ENCODE assay signal across 14 cellular contexts in genomic region chr19:3183721-3184641, GRCh38. TPM values are rescaled to one million over a fixed set of nuclear protein-coding genes. Genes with fewer than 3 reads are reported as not detected.
DNase-seq lines count a peak whose midpoint lies in the region; ATAC-seq and TF ChIP-seq lines count a peak whose summit lies in the region.
"Had no signal": no experiment of that assay in that cellular context is flagged by ENCODE, and none has a peak within 500 bp of the region (broad histone marks: within the 10 kb centered on the region; RNA-seq: fewer than 3 reads in every experiment).

No MANE protein-coding gene starts in this region.

- TF ChIP-seq CTCF in sigmoid colon (IDR thresholded peaks at IDR 0.05) (no peak), testis (IDR thresholded peaks at IDR 0.05) (no peak)

- H3K27ac ChIP-seq in CD4-positive, CD25-positive, alpha-beta regulatory T cell (ENCODE audit: insufficient read depth, low read length, poor library complexity, severe bottlenecking): peak overlapping the region; percentile 72
- no peak overlapping the region for H3K27ac ChIP-seq in sigmoid colon
- no peak overlapping the region for H3K27ac ChIP-seq in testis
- H3K27ac ChIP-seq: colonic mucosa, parathyroid adenoma had no signal

- H3K27me3 ChIP-seq in CD4-positive, CD25-positive, alpha-beta regulatory T cell (ENCODE audit: control insufficient read depth, insufficient read depth, low read length): no peaks in the 10 kb centered on the region
- H3K27me3 ChIP-seq in sigmoid colon (no peaks in the 10 kb centered on the region), testis (no peaks in the 10 kb centered on the region)
- H3K27me3 ChIP-seq: colonic mucosa had no signal

- H3K27ac Mint-ChIP-seq in CD4-positive, CD25-positive, alpha-beta regulatory T cell: peak overlapping the region; percentile 79 to 90 (median 86)
- H3K27ac Mint-ChIP-seq in activated T-helper 17 cell treated with anti-CD3 and anti-CD28 coated beads, Interleukin-2, amount 50 U/mL, for 72 hours: peak overlapping the region; percentile 93
- peak overlapping the region; percentile 34 to 98 (median 93) for H3K27ac Mint-ChIP-seq in naive thymus-derived CD8-positive, alpha-beta T cell

- H3K9me3 ChIP-seq in CD4-positive, CD25-positive, alpha-beta regulatory T cell (ENCODE audit: control insufficient read depth in 2 of 2, low read length in 2 of 2): no peaks in the 10 kb centered on the region
- H3K9me3 ChIP-seq in sigmoid colon (no peaks in the 10 kb centered on the region), testis (no peaks in the 10 kb centered on the region)
- H3K9me3 ChIP-seq: colonic mucosa had no signal

- peak overlapping the region; percentile 89 to 99 (median 93) for H3K4me3 Mint-ChIP-seq in CD4-positive, CD25-positive, alpha-beta regulatory T cell
- peak overlapping the region; percentile 98 for H3K4me3 Mint-ChIP-seq in activated T-helper 17 cell treated with anti-CD3 and anti-CD28 coated beads, Interleukin-2, amount 50 U/mL, for 72 hours
- peak overlapping the region; percentile 84 to 98 (median 94) for H3K4me3 Mint-ChIP-seq in naive thymus-derived CD8-positive, alpha-beta T cell

- peaks cover 0 to 7% (median 0%) of the 10 kb centered on the region in 7 donors for H3K9me3 Mint-ChIP-seq in CD4-positive, CD25-positive, alpha-beta regulatory T cell
- no peaks in the 10 kb centered on the region for H3K9me3 Mint-ChIP-seq in activated T-helper 17 cell treated with anti-CD3 and anti-CD28 coated beads, Interleukin-2, amount 50 U/mL, for 72 hours
- H3K9me3 Mint-ChIP-seq in naive thymus-derived CD8-positive, alpha-beta T cell: no peaks in the 10 kb centered on the region

- peak overlapping the region; percentile 90 for H3K4me3 ChIP-seq in CD4-positive, CD25-positive, alpha-beta regulatory T cell (ENCODE audit: low read depth, low read length)
- H3K4me3 ChIP-seq in sigmoid colon (no peak overlapping the region), testis (no peak overlapping the region)

- TF ChIP-seq EP300 in sigmoid colon (IDR thresholded peaks at IDR 0.05): no peak

- peaks cover 0 to 60% (median 37%) of the 10 kb centered on the region in 4 donors for H3K4me1 Mint-ChIP-seq in CD4-positive, CD25-positive, alpha-beta regulatory T cell
- H3K4me1 Mint-ChIP-seq in activated T-helper 17 cell treated with anti-CD3 and anti-CD28 coated beads, Interleukin-2, amount 50 U/mL, for 72 hours: peaks cover 30% of the 10 kb centered on the region
- H3K4me1 Mint-ChIP-seq in naive thymus-derived CD8-positive, alpha-beta T cell: peaks cover 23 to 69% (median 56%) of the 10 kb centered on the region in 4 donors

- peaks cover 34% of the 10 kb centered on the region for H3K36me3 Mint-ChIP-seq in CD4-positive, CD25-positive, alpha-beta regulatory T cell
- peaks cover 85% of the 10 kb centered on the region for H3K36me3 Mint-ChIP-seq in activated T-helper 17 cell treated with anti-CD3 and anti-CD28 coated beads, Interleukin-2, amount 50 U/mL, for 72 hours (ENCODE audit: low read depth)
- peaks cover 6 to 47% (median 12%) of the 10 kb centered on the region in 3 donors for H3K36me3 Mint-ChIP-seq in naive thymus-derived CD8-positive, alpha-beta T cell

- intact Hi-C loops in sigmoid colon (cut with DNase I) (no loop called here), testis (cut with DNase I; ENCODE audit: low total_unique reads) (no loop called here)

- 73 to 78% methylated on average over 13 of the region's 13 CpGs for WGBS in sigmoid colon, 2 donors
- 67 to 76% methylated on average over 13 of the region's 13 CpGs for WGBS in testis, 2 donors

- no peaks in the 10 kb centered on the region for H3K27me3 Mint-ChIP-seq in CD4-positive, CD25-positive, alpha-beta regulatory T cell
- H3K27me3 Mint-ChIP-seq in activated T-helper 17 cell treated with anti-CD3 and anti-CD28 coated beads, Interleukin-2, amount 50 U/mL, for 72 hours: no peaks in the 10 kb centered on the region
- no peaks in the 10 kb centered on the region for H3K27me3 Mint-ChIP-seq in naive thymus-derived CD8-positive, alpha-beta T cell

- H3K4me1 ChIP-seq in CD4-positive, CD25-positive, alpha-beta regulatory T cell (ENCODE audit: control insufficient read depth, insufficient read depth, low read length, poor library complexity, severe bottlenecking): peaks cover 80% of the 10 kb centered on the region
- H3K4me1 ChIP-seq in sigmoid colon (peaks cover 0 to 34% (median 25%) of the 10 kb centered on the region in 4 donors), testis (peaks cover 10% of the 10 kb centered on the region)

- DNase-seq in CD4-positive, CD25-positive, alpha-beta regulatory T cell: peak in 1 of 3 donors; percentile 23
- peak in 64 of 76 experiments; percentile 25 to 90 (median 51) for DNase-seq in HUDEP-2 (lab: John Stamatoyannopoulos, UW; ENCODE audit: unreplicated experiment in 76 of 76)
- no peak for DNase-seq in naive thymus-derived CD8-positive, alpha-beta T cell
- DNase-seq in sigmoid colon: no peak
- DNase-seq in NOMO-1 (lab: John Stamatoyannopoulos, UW; ENCODE audit: unreplicated experiment in 2 of 2): no peak
- DNase-seq in testis: no peak
- DNase-seq: colonic mucosa; NCI-H748 treated with DMSO at 0.1 percent for 48 hours; stimulated activated CD4-positive, alpha-beta T cell treated with anti-CD3 and anti-CD28 coated beads, Interleukin-4, amount 100 ng/mL, for 1 hour had no signal

- TF ChIP-seq POLR2A in sigmoid colon (IDR thresholded peaks at IDR 0.05) (no peak), testis (IDR thresholded peaks at IDR 0.05) (no peak)

- POLR2A ChIA-PET in naive thymus-derived CD8-positive, alpha-beta T cell (lab: Charles Lee): interaction anchor here (0.5 to 2.5 kb wide), 14 partner anchors 10 to 237 kb away, joined by 3 to 11 read pairs (median 4); no protein-coding TSS in a partner anchor

- H3K36me3 ChIP-seq in CD4-positive, CD25-positive, alpha-beta regulatory T cell (ENCODE audit: control insufficient read depth, insufficient read depth, low read length): peaks cover 27% of the 10 kb centered on the region
- no peaks in the 10 kb centered on the region for H3K36me3 ChIP-seq in sigmoid colon
- H3K36me3 ChIP-seq in testis (ENCODE audit: low read depth, missing control alignments): no peaks in the 10 kb centered on the region
- H3K36me3 ChIP-seq: colonic mucosa had no signal

- no peak for ATAC-seq in CD4-positive, CD25-positive, alpha-beta regulatory T cell (ENCODE audit: low read depth in 2 of 2)
- ATAC-seq in activated T-helper 17 cell treated with anti-CD3 and anti-CD28 coated beads, Interleukin-2, amount 50 U/mL, for 72 hours (replicated peaks): no peak
- ATAC-seq in naive thymus-derived CD8-positive, alpha-beta T cell: no peak
- no peak for ATAC-seq in GM19397 (IDR thresholded peaks at IDR 0.05; ENCODE audit: unreplicated experiment)
- ATAC-seq: left colon had no signal

RNA-seq across cellular contexts. Expression of gene NCLN, which starts 1.7 kb away (rescaled TPM):
- 48.0 TPM for total RNA-seq in CD4-positive, CD25-positive, alpha-beta regulatory T cell
- 10 to 100 TPM; 13.3 to 30.8 (median 20.4) TPM for polyA plus RNA-seq in CD4-positive, CD25-positive, alpha-beta regulatory T cell
- 10 to 100 TPM; 46.4 to 81.6 TPM for total RNA-seq in activated T-helper 17 cell treated with anti-CD3 and anti-CD28 coated beads, Interleukin-2, amount 50 U/mL, for 72 hours
- 10 to 100 TPM; 59.7 to 63.0 TPM for total RNA-seq in naive thymus-derived CD8-positive, alpha-beta T cell
- 10 to 100 TPM; 23.9 to 44.7 (median 25.5) TPM for polyA plus RNA-seq in naive thymus-derived CD8-positive, alpha-beta T cell
- total RNA-seq in sigmoid colon (10 to 100 TPM; 12.2 to 23.5 (median 16.0) TPM), testis (10 to 100 TPM; 65.3 to 65.5 TPM)
- polyA plus RNA-seq in sigmoid colon (10 to 100 TPM; 15.0 to 94.7 (median 18.7) TPM), testis (ENCODE audit: insufficient read depth, low read depth, low replicate concordance) (50.2 TPM)

RNA-seq across cellular contexts. Expression of gene S1PR4, which starts 5.4 kb away (rescaled TPM):
- 159 TPM for total RNA-seq in CD4-positive, CD25-positive, alpha-beta regulatory T cell
- polyA plus RNA-seq in CD4-positive, CD25-positive, alpha-beta regulatory T cell: 100 to 1,000 TPM; 706 to 902 (median 799) TPM
- 10 to 100 TPM; 60.6 to 96.8 TPM for total RNA-seq in activated T-helper 17 cell treated with anti-CD3 and anti-CD28 coated beads, Interleukin-2, amount 50 U/mL, for 72 hours
- 100 to 1,000 TPM; 217 to 233 TPM for total RNA-seq in naive thymus-derived CD8-positive, alpha-beta T cell
- polyA plus RNA-seq in naive thymus-derived CD8-positive, alpha-beta T cell: 100 to 1,000 TPM; 286 to 470 (median 332) TPM
- total RNA-seq in sigmoid colon (1 to 10 TPM in 1 of 4 donors, under 1 TPM in 2, not detected in 1; 0.33 to 1.9 (median 0.36) TPM), testis (under 1 TPM; 0.39 to 0.81 TPM)
- polyA plus RNA-seq in sigmoid colon (10 to 100 TPM in 1 of 3 donors, under 1 TPM in 1, not detected in 1; 0.60 to 24.4 TPM), testis (ENCODE audit: insufficient read depth, low read depth, low replicate concordance) (0.61 TPM)
- total RNA-seq: temporal lobe had no signal

RNA-seq across cellular contexts. Expression of gene CELF5, which starts 40.5 kb away (rescaled TPM):
- total RNA-seq in CD4-positive, CD25-positive, alpha-beta regulatory T cell: 0.17 TPM
- polyA plus RNA-seq in CD4-positive, CD25-positive, alpha-beta regulatory T cell: not detected
- total RNA-seq in activated T-helper 17 cell treated with anti-CD3 and anti-CD28 coated beads, Interleukin-2, amount 50 U/mL, for 72 hours: under 1 TPM; 0.24 to 0.26 TPM
- under 1 TPM; 0.23 to 0.41 TPM for total RNA-seq in naive thymus-derived CD8-positive, alpha-beta T cell
- polyA plus RNA-seq in naive thymus-derived CD8-positive, alpha-beta T cell: not detected
- total RNA-seq in sigmoid colon (1 to 10 TPM in 2 of 4 donors, under 1 TPM in 2; 0.33 to 1.1 (median 0.72) TPM), testis (1 to 10 TPM; 3.1 to 8.7 TPM)
- polyA plus RNA-seq in sigmoid colon (under 1 TPM in 2 of 3 donors, not detected in 1; under 0.01 to 0.38 TPM), testis (ENCODE audit: insufficient read depth, low read depth, low replicate concordance) (6.6 TPM)

RNA-seq across cellular contexts. Expression of gene GNA15, which starts 48.1 kb away (rescaled TPM):
- 43.0 TPM for total RNA-seq in CD4-positive, CD25-positive, alpha-beta regulatory T cell
- 1 to 10 TPM; 4.1 to 8.0 (median 6.2) TPM for polyA plus RNA-seq in CD4-positive, CD25-positive, alpha-beta regulatory T cell
- total RNA-seq in activated T-helper 17 cell treated with anti-CD3 and anti-CD28 coated beads, Interleukin-2, amount 50 U/mL, for 72 hours: 100 to 1,000 TPM; 202 to 297 TPM
- total RNA-seq in naive thymus-derived CD8-positive, alpha-beta T cell: under 1 TPM; 0.36 to 0.39 TPM
- under 1 TPM in 1 of 3 donors, not detected in 2; 0.19 TPM for polyA plus RNA-seq in naive thymus-derived CD8-positive, alpha-beta T cell
- total RNA-seq in sigmoid colon (1 to 10 TPM in 3 of 4 donors, under 1 TPM in 1; 0.55 to 6.0 (median 4.4) TPM), testis (1 to 10 TPM; 2.5 to 3.6 TPM)
- polyA plus RNA-seq in sigmoid colon (1 to 10 TPM; 4.2 to 5.6 (median 5.1) TPM), testis (ENCODE audit: insufficient read depth, low read depth, low replicate concordance) (4.0 TPM)

Comparison
In these comparisons a context has a peak if more than half of its experiments do, and no peak if none do; other contexts are left out.
1. DNase-seq: peak in HUDEP-2 (64 of 76); none in naive thymus-derived CD8-positive, alpha-beta T cell (0 of 10), sigmoid colon (single experiment), NOMO-1 (0 of 2) and testis (single experiment).
2. RNA of gene S1PR4, which starts 5.4 kb away (total RNA-seq): 217 to 233 TPM in naive thymus-derived CD8-positive, alpha-beta T cell, 159 TPM in CD4-positive, CD25-positive, alpha-beta regulatory T cell (single experiment) and 60.6 to 96.8 TPM in activated T-helper 17 cell treated with anti-CD3 and anti-CD28 coated beads, Interleukin-2, amount 50 U/mL, for 72 hours; 0.39 to 0.81 TPM in testis and 0.33 to 1.9 TPM in sigmoid colon; every median in the first group is over 10 times any median in the second.
3. Peak in every context shown above with its lines, with median percentiles within 50 percentile points of each other: H3K27ac Mint-ChIP-seq and H3K4me3 Mint-ChIP-seq.